18 cellular contexts compared by ENCODE assay signal in genomic region chr10:101289541-101289940, GRCh38.
DNase-seq lines count a peak whose midpoint lies in the region; ATAC-seq and TF ChIP-seq lines count a peak whose summit lies in the region.
"Had no signal": no experiment of that assay in that cellular context is flagged by ENCODE, and none has a peak within 500 bp of the region (broad histone marks: within the 10 kb centered on the region; RNA-seq: fewer than 3 reads in every experiment).

No MANE protein-coding gene starts in this region.

- H3K4me3 Mint-ChIP-seq in brain (peak overlapping the region in 2 of 5 experiments; percentile 23 to 81), nephron (peak overlapping the region; percentile 0 to 31 (median 1))
- H3K4me3 Mint-ChIP-seq: CD4-positive, alpha-beta memory T cell had no signal

- H3K36me3 Mint-ChIP-seq in brain (no peaks in the 10 kb centered on the region), nephron (ENCODE audit: low read depth) (no peaks in the 10 kb centered on the region)
- H3K36me3 Mint-ChIP-seq: CD4-positive, alpha-beta memory T cell had no signal

- H3K27me3 Mint-ChIP-seq in brain (peaks cover 79% of the 10 kb centered on the region), nephron (ENCODE audit: low read depth) (peaks cover 78% of the 10 kb centered on the region)

- DNase-seq in M059J (ENCODE audit: low read depth), result peak; percentile 27
- no peak for DNase-seq in COLO829 (ENCODE audit: low spot score)
- no peak for DNase-seq in NOMO-1 treated with dmso at 0.1 percent for 144 hours (lab: John Stamatoyannopoulos, UW; ENCODE audit: unreplicated experiment)
- no peak for DNase-seq in DMS 273 (lab: John Stamatoyannopoulos, UW; ENCODE audit: unreplicated experiment)
- DNase-seq: BE2C; CD4-positive, alpha-beta memory T cell; Kasumi-1; MV-4-11; NCI-H1436 treated with DMSO at 0.1 percent for 48 hours; NCI-H2081; NCI-H526 treated with DMSO at 0.1 percent for 48 hours; NK-92 treated with Interleukin-12 subunit alpha and Interleukin-12 subunit beta, amount 100 ng/mL, for 24 hours; PC-9 had no signal

- H3K4me1 Mint-ChIP-seq in brain, result peaks cover 73% of the 10 kb centered on the region
- H3K4me1 Mint-ChIP-seq in nephron, result peaks cover 58% of the 10 kb centered on the region

- TF ChIP-seq CTCF in brain (conservative IDR thresholded peaks at IDR 0.05) (no peak), nephron (IDR thresholded peaks at IDR 0.05; ENCODE audit: unreplicated experiment in 3 of 3) (no peak)

- ATAC-seq in HG03342 (IDR thresholded peaks at IDR 0.05; ENCODE audit: unreplicated experiment), result no peak
- ATAC-seq: HepG2, SK-N-SH treated with all-trans-retinoic acid at 6 μM for 48 hours had no signal

- H3K9me3 Mint-ChIP-seq in brain (peaks cover 0 to 2% (median 0%) of the 10 kb centered on the region in 5 experiments), nephron (no peaks in the 10 kb centered on the region)
- H3K9me3 Mint-ChIP-seq: CD4-positive, alpha-beta memory T cell had no signal

- H3K27ac Mint-ChIP-seq in brain (peak overlapping the region in 3 of 5 experiments; percentile 14 to 66 (median 18)), nephron (peak overlapping the region in 1 of 3 experiments; percentile 2)
- H3K27ac Mint-ChIP-seq: CD4-positive, alpha-beta memory T cell had no signal
